16 cellular contexts compared by ENCODE assay signal in genomic region chr5:148011407-148012124, GRCh38. TPM values are rescaled to one million over a fixed set of nuclear protein-coding genes. Genes with fewer than 3 reads are reported as not detected.
A peak's percentile ranks its signal among the peaks of the same experiment; 100 is the strongest.
DNase-seq lines count a peak whose midpoint lies in the region; ATAC-seq, FAIRE-seq and TF ChIP-seq lines count a peak whose summit lies in the region.
"Had no signal": no experiment of that assay in that cellular context is flagged by ENCODE, and none has a peak within 500 bp of the region (broad histone marks: within the 10 kb centered on the region; RNA-seq: fewer than 3 reads in every experiment).

No MANE protein-coding gene starts in this region.

- intact Hi-C loops in prostate gland (cut with DNase I) = no loop called here
- intact Hi-C loops in heart right ventricle (cut with DNase I) = no loop called here
- intact Hi-C loops in OCI-LY7 (cut with micrococcal nuclease; ENCODE audit: unreplicated experiment) = no loop called here

- H3K27ac ChIP-seq in prostate gland (no peak overlapping the region), heart right ventricle (no peak overlapping the region), OCI-LY7 (ENCODE audit: low read depth, low read length, poor library complexity, severe bottlenecking) (no peak overlapping the region)
- H3K27ac ChIP-seq: cardiac muscle cell had no signal

- H2AFZ ChIP-seq in OCI-LY7 (ENCODE audit: low read length) = no peak overlapping the region

- TF ChIP-seq CTCF in prostate gland (IDR thresholded peaks at IDR 0.05) (no peak), heart right ventricle (IDR thresholded peaks at IDR 0.05) (no peak), OCI-LY7 (conservative IDR thresholded peaks at IDR 0.05; ENCODE audit: low read length) (no peak)

- TF ChIP-seq POLR2A in H54 (IDR thresholded peaks at IDR 0.05; ENCODE audit: low read depth, low read length) (no peak), prostate gland (IDR thresholded peaks at IDR 0.05) (no peak)

- BruUV-seq in OCI-LY7 (replicated peaks; lab: Mats Ljungman, UMichigan) = no TSS peak

- H3K9me3 ChIP-seq in prostate gland (no peaks in the 10 kb centered on the region), heart right ventricle (no peaks in the 10 kb centered on the region), OCI-LY7 (ENCODE audit: low read length) (no peaks in the 10 kb centered on the region)

- no peaks in the 10 kb centered on the region for H3K79me2 ChIP-seq in OCI-LY7 (ENCODE audit: insufficient read depth, low read depth, low read length)

- no peak for ATAC-seq in heart right ventricle
- no peak for ATAC-seq in HG02973 (IDR thresholded peaks at IDR 0.05; ENCODE audit: unreplicated experiment)
- ATAC-seq: activated CD8-positive, alpha-beta memory T cell treated with anti-CD3 and anti-CD28 coated beads, Interleukin-2, amount 10 ng/mL, durations not matched to agents 7 days and 5 days; T-helper 17 cell had no signal

- DNase-seq in H54 (ENCODE audit: insufficient read length, low spot score) (peak; percentile 12), OCI-M1 (lab: John Stamatoyannopoulos, UW) (peak; percentile 5), dedifferentiated amniotic fluid mesenchymal stem cell (ENCODE audit: extremely low spot score) (peak; percentile 23), prostate gland (ENCODE audit: low spot score) (peak; percentile 26), heart right ventricle (no peak), OCI-LY7 (ENCODE audit: low spot score) (no peak)
- DNase-seq in activated CD4-positive, alpha-beta T cell treated with anti-CD3 and anti-CD28 coated beads, Interleukin-2, amount 50 U/mL, for 1 hour = no peak
- DNase-seq: activated CD8-positive, alpha-beta memory T cell treated with anti-CD3 and anti-CD28 coated beads, Interleukin-2, amount 10 ng/mL, durations not matched to agents 7 days and 5 days; HFFc6; hippocampal formation; NCI-H2029 treated with DMSO at 0.1 percent for 48 hours; stimulated activated CD4-positive, alpha-beta T cell treated with anti-CD3 and anti-CD28 coated beads, Interleukin-15, amount 100 ng/mL, for 24 hours; T-helper 17 cell had no signal

- WGBS in prostate gland = 62% methylated on average over 3 of the region's 3 CpGs
- 88 to 92% methylated on average over 3 of the region's 3 CpGs for WGBS in heart right ventricle, 2 donors

- CTCF ChIA-PET in OCI-LY7 (lab: Charles Lee; ENCODE audit: unreplicated experiment) = no interaction called here

- POLR2A ChIA-PET in OCI-LY7 (lab: Charles Lee) = interaction anchor here (0.7 kb wide), 1 partner anchor 15 kb away, joined by 3 read pairs; no protein-coding TSS in a partner anchor

- H3K27me3 ChIP-seq in prostate gland (replicated peaks; ENCODE audit: insufficient read depth) (no peaks in the 10 kb centered on the region), heart right ventricle (no peaks in the 10 kb centered on the region)
- H3K27me3 ChIP-seq: cardiac muscle cell had no signal

- H3K36me3 ChIP-seq in prostate gland (no peaks in the 10 kb centered on the region), heart right ventricle (no peaks in the 10 kb centered on the region), OCI-LY7 (ENCODE audit: insufficient read depth, low read length) (no peaks in the 10 kb centered on the region)
- H3K36me3 ChIP-seq: cardiac muscle cell had no signal

- FAIRE-seq in H54 (lab: Jason Lieb, UNC) = peak; percentile 99

- no peak overlapping the region for H3K4me2 ChIP-seq in OCI-LY7 (ENCODE audit: low read length)

- H3K9me2 ChIP-seq in OCI-LY7 (ENCODE audit: insufficient read depth, low read length) = no peaks in the 10 kb centered on the region

- H4K20me1 ChIP-seq in OCI-LY7 (ENCODE audit: insufficient read depth, low read length) = no peaks in the 10 kb centered on the region

- H3K4me1 ChIP-seq in prostate gland (replicated peaks) (no peaks in the 10 kb centered on the region), heart right ventricle (no peaks in the 10 kb centered on the region), OCI-LY7 (ENCODE audit: insufficient read depth, low read length, poor library complexity, severe bottlenecking) (no peaks in the 10 kb centered on the region)

- H3K4me3 ChIP-seq in prostate gland (no peak overlapping the region), heart right ventricle (no peak overlapping the region), OCI-LY7 (ENCODE audit: low read depth, low read length, poor library complexity, severe bottlenecking) (no peak overlapping the region)
- H3K4me3 ChIP-seq: cardiac muscle cell had no signal

RNA-seq across cellular contexts. Expression of gene SPINK5, which starts 52.2 kb away (rescaled TPM):
- total RNA-seq in prostate gland (1 to 10 TPM; 2.6 to 3.7 TPM), heart right ventricle (1 to 10 TPM in 1 of 10 donors, under 1 TPM in 8, not detected in 1; 0.07 to 1.2 (median 0.19) TPM), OCI-LY7 (2022) (not detected in 2 replicates)
- polyA plus RNA-seq in heart right ventricle = 1 to 10 TPM; 1.4 to 3.4 TPM
- total RNA-seq in OCI-LY7 (2014; rRNA removed; shearing (Covaris generic)) = not detected in 2 replicates
- total RNA-seq: activated CD8-positive, alpha-beta memory T cell treated with anti-CD3 and anti-CD28 coated beads, Interleukin-2, amount 10 ng/mL, durations not matched to agents 7 days and 5 days; HFFc6; myocyte; T-helper 17 cell had no signal

Comparison
In these comparisons a context has a peak if more than half of its experiments do, and no peak if none do; other contexts are left out.
1. DNase-seq: peak in H54 (single experiment), OCI-M1 (single experiment), dedifferentiated amniotic fluid mesenchymal stem cell (single experiment) and prostate gland (single experiment); none in heart right ventricle (0 of 2), activated CD4-positive, alpha-beta T cell treated with anti-CD3 and anti-CD28 coated beads, Interleukin-2, amount 50 U/mL, for 1 hour (single experiment) and OCI-LY7 (single experiment).